In the genomic region with DNA sequence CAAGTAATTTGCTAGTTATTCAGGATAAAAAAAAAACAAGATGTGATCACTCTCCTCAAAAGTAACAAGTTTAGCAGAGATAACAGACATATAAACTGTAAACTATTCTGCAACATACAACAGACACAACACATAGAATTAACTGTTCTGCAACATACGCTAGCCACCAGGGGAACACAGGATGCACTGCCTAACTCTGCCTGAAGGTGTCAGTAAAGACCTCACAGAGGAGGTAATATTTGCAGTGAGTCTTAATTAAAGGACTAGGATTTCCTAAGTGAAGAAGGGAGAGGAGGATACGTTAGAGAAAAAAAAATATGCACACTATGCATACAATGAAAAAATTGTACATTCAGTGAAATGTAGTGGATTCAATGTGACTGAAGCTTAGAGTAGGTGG, we compare ENCODE assay signal across 8 cellular contexts.
DNase-seq lines count a peak whose midpoint lies in the region; ATAC-seq and TF ChIP-seq lines count a peak whose summit lies in the region.
"Not testable (repeated sequence)": the region's sequence is repeated elsewhere in the genome, so short reads cannot be mapped to it uniquely, and the experiment has no call there.

No MANE protein-coding gene starts in this region.

- H3K36me3 ChIP-seq in cardiac muscle cell, prostate gland: not testable (repeated sequence)

- H3K9me3 Mint-ChIP-seq in stimulated activated effector memory CD8-positive, alpha-beta T cell treated with anti-CD3 and anti-CD28 coated beads, Interleukin-12 subunit alpha, Interleukin-12 subunit beta, amount 100 ng/mL, for 72 hours = not testable (repeated sequence)

- H3K27ac ChIP-seq in cardiac muscle cell, prostate gland: not testable (repeated sequence)

- H3K9me3 ChIP-seq in cardiac muscle cell (ENCODE audit: low read depth); prostate gland: not testable (repeated sequence)

- H3K4me1 ChIP-seq in cardiac muscle cell (ENCODE audit: low read depth); prostate gland (replicated peaks): not testable (repeated sequence)

- TF ChIP-seq CTCF in GM10248 (IDR thresholded peaks at IDR 0.05; ENCODE audit: control extremely low read depth, extremely low read depth, low read depth, missing control alignments) = peak; percentile 58
- peak; percentile 35 for TF ChIP-seq CTCF in cardiac muscle cell (IDR thresholded peaks at IDR 0.05; ENCODE audit: low read depth, low read length)
- peak in 2 of 4 experiments; percentile 29 to 40 for TF ChIP-seq CTCF in prostate gland (IDR thresholded peaks at IDR 0.05)

- CTCF ChIA-PET in GM10248 (lab: Yijun Ruan, JAX) = not testable (repeated sequence)

- not testable (repeated sequence) for H3K4me3 Mint-ChIP-seq in stimulated activated effector memory CD8-positive, alpha-beta T cell treated with anti-CD3 and anti-CD28 coated beads, Interleukin-12 subunit alpha, Interleukin-12 subunit beta, amount 100 ng/mL, for 72 hours

- H3K4me1 Mint-ChIP-seq in stimulated activated effector memory CD8-positive, alpha-beta T cell treated with anti-CD3 and anti-CD28 coated beads, Interleukin-12 subunit alpha, Interleukin-12 subunit beta, amount 100 ng/mL, for 72 hours = not testable (repeated sequence)

- DNase-seq in GM10248 (ENCODE audit: extremely low spot score); cardiac muscle cell (ENCODE audit: low read depth in 1 of 2, low spot score in 1 of 2): not testable (repeated sequence)
- DNase-seq in activated CD4-positive, alpha-beta T cell treated with anti-CD3 and anti-CD28 coated beads for 48 hours = peak; percentile 86
- peak; percentile 80 for DNase-seq in activated naive CD8-positive, alpha-beta T cell treated with anti-CD3 and anti-CD28 coated beads, Interleukin-2, amount 50 U/mL, for 16 hours (ENCODE audit: low read depth, low spot score)
- DNase-seq in prostate gland (ENCODE audit: low spot score) = peak; percentile 69
- peak; percentile 74 to 97 for DNase-seq in stimulated activated effector memory CD8-positive, alpha-beta T cell treated with anti-CD3 and anti-CD28 coated beads, Interleukin-12 subunit alpha, Interleukin-12 subunit beta, amount 100 ng/mL, for 72 hours (ENCODE audit: low spot score in 2 of 2)

- WGBS in prostate gland = 9% methylated on average over 1 of the region's 2 CpGs

- ATAC-seq in GM21723 (IDR thresholded peaks at IDR 0.05; ENCODE audit: unreplicated experiment) (peak; percentile 88), HG03442 (IDR thresholded peaks at IDR 0.05; ENCODE audit: unreplicated experiment) (peak; percentile 72)
- ATAC-seq in stimulated activated effector memory CD8-positive, alpha-beta T cell treated with anti-CD3 and anti-CD28 coated beads, Interleukin-12 subunit alpha, Interleukin-12 subunit beta, amount 100 ng/mL, for 72 hours = peak; percentile 87

- not testable (repeated sequence) for H3K4me3 ChIP-seq in cardiac muscle cell, prostate gland

- peaks cover 24% of the 10 kb centered on the region for H3K36me3 Mint-ChIP-seq in stimulated activated effector memory CD8-positive, alpha-beta T cell treated with anti-CD3 and anti-CD28 coated beads, Interleukin-12 subunit alpha, Interleukin-12 subunit beta, amount 100 ng/mL, for 72 hours

- H3K27me3 ChIP-seq in cardiac muscle cell; prostate gland (replicated peaks; ENCODE audit: insufficient read depth): not testable (repeated sequence)

- POLR2A ChIA-PET in GM10248 (lab: Yijun Ruan, JAX) = not testable (repeated sequence)

- TF ChIP-seq POLR2A in prostate gland (IDR thresholded peaks at IDR 0.05) = not testable (repeated sequence)

- H3K27ac Mint-ChIP-seq in stimulated activated effector memory CD8-positive, alpha-beta T cell treated with anti-CD3 and anti-CD28 coated beads, Interleukin-12 subunit alpha, Interleukin-12 subunit beta, amount 100 ng/mL, for 72 hours = not testable (repeated sequence)

- intact Hi-C loops in prostate gland (cut with DNase I) = not testable (repeated sequence)
